In genomic region chr2:218659988-218660358, GRCh38 we compare ENCODE assay signal across 8 cellular contexts. TPM values are rescaled to one million over a fixed set of nuclear protein-coding genes. Genes with fewer than 3 reads are reported as not detected.
DNase-seq lines count a peak whose midpoint lies in the region; ATAC-seq and TF ChIP-seq lines count a peak whose summit lies in the region.

No MANE protein-coding gene starts in this region.

- no peaks in the 10 kb centered on the region for H3K9me3 Mint-ChIP-seq in natural killer cell

- H3K27me3 Mint-ChIP-seq in natural killer cell (ENCODE audit: low read depth in 2 of 2): no peaks in the 10 kb centered on the region

- peaks cover 58% of the 10 kb centered on the region for H3K36me3 ChIP-seq in BE2C

- TF ChIP-seq CTCF in BE2C (IDR thresholded peaks at IDR 0.05; ENCODE audit: low read depth, low read length) (no peak), LNCaP clone FGC (IDR thresholded peaks at IDR 0.05; ENCODE audit: control insufficient read depth, extremely low read depth, insufficient read depth) (no peak), dorsolateral prefrontal cortex (IDR thresholded peaks at IDR 0.05 in 54 of 56, conservative IDR thresholded peaks at IDR 0.05 in 2 of 56; ENCODE audit: low read depth in 1 of 56, partially characterized antibody in 56 of 56) (no peak), natural killer cell (IDR thresholded peaks at IDR 0.05) (no peak), GM20000 (IDR thresholded peaks at IDR 0.05; ENCODE audit: extremely low read depth, missing control alignments) (no peak)

- ATAC-seq in natural killer cell: no peak
- ATAC-seq in HG02938 (IDR thresholded peaks at IDR 0.05; ENCODE audit: unreplicated experiment): no peak
- no peak for ATAC-seq in left lobe of liver

- H3K27ac ChIP-seq in dorsolateral prefrontal cortex: peak overlapping the region in 40 of 59 donors; percentile 11 to 86 (median 66)

- no peaks in the 10 kb centered on the region for H3K9me3 ChIP-seq in BE2C

- intact Hi-C loops in dorsolateral prefrontal cortex (cut with DNase I) (loop anchor here (5.0 to 10.0 kb wide), 6 partner anchors 52 to 375 kb away; partner anchors contain the start of genes CNOT9 (in 2 of the 2), USP37 (in 2 of the 2) and TTLL4 (in 1 of the 2)), natural killer cell (cut with micrococcal nuclease) (loop anchor here (1.0 to 5.0 kb wide), 3 partner anchors 12 to 727 kb away; partner anchors contain the start of genes DNPEP, RNF25, STK36 and TTLL4)

- DNase-seq in BE2C: no peak
- no peak for DNase-seq in LNCaP clone FGC (ENCODE audit: low read depth)
- no peak for DNase-seq in dorsolateral prefrontal cortex
- DNase-seq in natural killer cell: no peak
- no peak for DNase-seq in GM20000 (ENCODE audit: low spot score)
- no peak for DNase-seq in left lobe of liver (ENCODE audit: low spot score)
- DNase-seq in RPMI8226: no peak

- H3K36me3 Mint-ChIP-seq in natural killer cell: no peaks in the 10 kb centered on the region

- H3K4me3 ChIP-seq in BE2C (ENCODE audit: low read depth, low read length) (peak overlapping the region; percentile 99), LNCaP clone FGC (ENCODE audit: low read depth, low read length) (peak overlapping the region; percentile 94), dorsolateral prefrontal cortex (peak overlapping the region; percentile 68 to 99 (median 89))

- peak overlapping the region; percentile 83 to 93 for H3K27ac Mint-ChIP-seq in natural killer cell

- H3K4me1 Mint-ChIP-seq in natural killer cell: peaks cover 27 to 40% of the 10 kb centered on the region in 2 donors

- peak overlapping the region; percentile 99 for H3K4me3 Mint-ChIP-seq in natural killer cell

- no peaks in the 10 kb centered on the region for H3K27me3 ChIP-seq in BE2C
- no peaks in the 10 kb centered on the region for H3K27me3 ChIP-seq in dorsolateral prefrontal cortex

- no peaks in the 10 kb centered on the region for H3K4me1 ChIP-seq in BE2C

RNA-seq across cellular contexts. Expression of gene BCS1L, which starts 0.5 kb away (rescaled TPM):
- 265 TPM for polyA plus RNA-seq in BE2C (2012; ENCODE audit: insufficient read depth, insufficient read length, low read depth)
- total RNA-seq in dorsolateral prefrontal cortex: 10 to 100 TPM; 21.5 to 56.6 (median 35.8) TPM
- 10 to 100 TPM; 20.1 to 30.9 (median 20.5) TPM for total RNA-seq in natural killer cell
- total RNA-seq in left lobe of liver: 38.7 TPM

RNA-seq across cellular contexts. Expression of gene ZNF142, which starts 0.6 kb away (rescaled TPM):
- 20.7 TPM for polyA plus RNA-seq in BE2C (2012; ENCODE audit: insufficient read depth, insufficient read length, low read depth)
- 10 to 100 TPM; 32.6 to 56.7 (median 43.4) TPM for total RNA-seq in dorsolateral prefrontal cortex
- 10 to 100 TPM; 57.0 to 67.8 (median 62.6) TPM for total RNA-seq in natural killer cell
- 9.8 TPM for total RNA-seq in left lobe of liver

RNA-seq across cellular contexts. Expression of gene RNF25, which starts 11.8 kb away (rescaled TPM):
- polyA plus RNA-seq in BE2C (2012; ENCODE audit: insufficient read depth, insufficient read length, low read depth): 301 TPM
- total RNA-seq in dorsolateral prefrontal cortex (10 to 100 TPM; 13.3 to 46.1 (median 29.1) TPM), natural killer cell (10 to 100 TPM; 16.5 to 22.8 (median 20.1) TPM), left lobe of liver (9.0 TPM)

RNA-seq across cellular contexts. Expression of gene STK36, which starts 11.9 kb away (rescaled TPM):
- 29.9 TPM for polyA plus RNA-seq in BE2C (2012; ENCODE audit: insufficient read depth, insufficient read length, low read depth)
- total RNA-seq in dorsolateral prefrontal cortex (100 to 1,000 TPM in 18 of 120 experiments, 10 to 100 TPM in 102; 35.1 to 141 (median 75.9) TPM), natural killer cell (10 to 100 TPM; 20.0 to 20.3 (median 20.2) TPM), left lobe of liver (16.0 TPM)

RNA-seq across cellular contexts. Expression of gene TTLL4, which starts 50.7 kb away (rescaled TPM):
- 13.0 TPM for polyA plus RNA-seq in BE2C (2012; ENCODE audit: insufficient read depth, insufficient read length, low read depth)
- 100 to 1,000 TPM in 1 of 120 experiments, 10 to 100 TPM in 119; 19.5 to 103 (median 40.4) TPM for total RNA-seq in dorsolateral prefrontal cortex
- 10 to 100 TPM; 20.2 to 25.5 (median 22.8) TPM for total RNA-seq in natural killer cell
- total RNA-seq in left lobe of liver: 7.4 TPM
